ENCODE assay signal across 1 cellular context in the genomic region with DNA sequence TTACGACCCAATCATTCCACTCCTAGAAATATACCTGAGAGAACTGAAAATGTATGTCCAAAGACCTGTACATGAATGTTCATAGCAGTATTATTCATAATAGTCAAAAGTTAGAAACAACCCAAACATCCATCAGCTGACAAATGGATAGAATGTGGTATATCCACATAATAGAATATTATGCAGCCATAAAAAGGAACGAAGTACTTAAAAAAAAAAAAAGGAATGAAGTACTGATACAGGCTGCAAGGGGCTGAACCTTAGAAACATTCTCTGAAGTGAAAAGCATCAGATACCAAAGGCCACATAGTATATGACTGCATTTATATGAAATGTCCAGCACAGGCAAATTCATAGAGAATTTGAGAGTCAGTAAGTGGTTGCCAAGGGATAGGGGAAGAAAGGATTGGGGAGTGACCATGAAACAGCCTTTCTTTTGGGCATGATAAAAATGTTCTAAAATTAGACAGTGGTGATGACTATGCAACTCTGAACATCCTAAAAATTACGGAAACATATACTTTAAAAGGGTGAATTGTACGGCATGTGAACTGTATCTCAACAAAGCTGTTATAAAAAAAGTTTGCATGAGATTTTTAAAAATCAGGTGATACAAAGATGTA.
TF ChIP-seq lines count a peak whose summit lies in the region.

No MANE protein-coding gene starts in this region.

TF ChIP-seq in H1, 55 proteins besides CTCF, POLR2A, EP300 and RAD21:
- TF ChIP-seq TCF12 (IDR thresholded peaks at IDR 0.05; ENCODE audit: low read depth, low read length) (no peak), MAFK (IDR thresholded peaks at IDR 0.05; ENCODE audit: low read depth, low read length) (no peak), CTBP2 (IDR thresholded peaks at IDR 0.05; ENCODE audit: borderline replicate concordance, insufficient read depth, insufficient read length, low read length) (no peak), CHD1 (IDR thresholded peaks at IDR 0.05; ENCODE audit: low read depth, low read length) (no peak), YY1 (IDR thresholded peaks at IDR 0.05; ENCODE audit: low read depth, low read length) (no peak), KDM1A (IDR thresholded peaks at IDR 0.05; ENCODE audit: borderline replicate concordance, low read length) (peak; percentile 64; the same call in 1 of the 2 replicates)
TF ChIP-seq in H1: peak in this region for 1.
